ENCODE assay signal across 15 cellular contexts in genomic region chr13:63614874-63615612, GRCh38.
DNase-seq lines count a peak whose midpoint lies in the region; ATAC-seq, FAIRE-seq and TF ChIP-seq lines count a peak whose summit lies in the region.
"Had no signal": no experiment of that assay in that cellular context is flagged by ENCODE, and none has a peak within 500 bp of the region (broad histone marks: within the 10 kb centered on the region; RNA-seq: fewer than 3 reads in every experiment).

No MANE protein-coding gene starts in this region.

- H3K4me3 ChIP-seq in IMR-90 (ENCODE audit: insufficient read depth, low read depth, low read length) = no peak overlapping the region
- no peak overlapping the region for H3K4me3 ChIP-seq in effector memory CD4-positive, alpha-beta T cell (ENCODE audit: insufficient read depth, low read depth, low read length, poor library complexity, severe bottlenecking)
- H3K4me3 ChIP-seq: K562 had no signal

- H3K23ac ChIP-seq in IMR-90 (ENCODE audit: low read depth, low read length) = no peak overlapping the region

- dilution Hi-C loops in IMR-90 (cut with HindIII; ENCODE audit: low sequenced_read_pairs, unreplicated experiment) = no loop called here

- H3K27ac ChIP-seq in IMR-90 (ENCODE audit: insufficient read depth, low read length) = no peak overlapping the region
- no peak overlapping the region for H3K27ac ChIP-seq in effector memory CD4-positive, alpha-beta T cell (ENCODE audit: insufficient read depth, low read length, poor library complexity, severe bottlenecking)

- H3K4ac ChIP-seq in IMR-90 (ENCODE audit: low read depth, low read length) = no peak overlapping the region

- H2BK5ac ChIP-seq in IMR-90 (ENCODE audit: low read depth, low read length, poor library complexity, severe bottlenecking) = peak overlapping the region; percentile 80

- no peak overlapping the region for H3K14ac ChIP-seq in IMR-90 (replicated peaks; ENCODE audit: low read depth, low read length)

- peak overlapping the region; percentile 39 for H2AFZ ChIP-seq in IMR-90 (replicated peaks; ENCODE audit: low read length, poor library complexity)

- no peaks in the 10 kb centered on the region for H3K9me1 ChIP-seq in IMR-90 (ENCODE audit: insufficient read depth, low read length)

- DNase-seq in IMR-90 (peak; percentile 69), amniotic epithelial cell (ENCODE audit: low read depth) (peak; percentile 15), iris pigment epithelial cell (ENCODE audit: low read depth) (peak; percentile 61), GM12892 (ENCODE audit: insufficient read length) (no peak)
- no peak for DNase-seq in effector memory CD4-positive, alpha-beta T cell
- no peak for DNase-seq in stimulated activated CD4-positive, alpha-beta T cell treated with anti-CD3 and anti-CD28 coated beads, Interleukin-4, amount 100 ng/mL, for 4 hours
- DNase-seq: BE2C; C1 segment of cervical spinal cord; CD4-positive, CD25-positive, alpha-beta regulatory T cell; CD8-positive, alpha-beta memory T cell; COR-L47; H9 had no signal

- no peak overlapping the region for H2AK9ac ChIP-seq in IMR-90 (replicated peaks; ENCODE audit: low read depth, low read length, poor library complexity)

- peak overlapping the region in 1 of 2 experiments; percentile 39; a peak in 2 of 4 replicates for H4K8ac ChIP-seq in IMR-90 (ENCODE audit: low read depth in 2 of 2, low read length in 2 of 2)

- H3K79me1 ChIP-seq in IMR-90 (ENCODE audit: low read depth in 1 of 2, low read length in 2 of 2) = no peaks in the 10 kb centered on the region

- ATAC-seq in IMR-90 (ENCODE audit: low read depth) = peak; percentile 94
- ATAC-seq: K562 had no signal

- WGBS in IMR-90 (ENCODE audit: extremely low coverage in 2 of 2, insufficient read length in 1 of 2), 2 experiments = no CpG with 5 or more reads among the region's 5 CpGs

- H2BK15ac ChIP-seq in IMR-90 (ENCODE audit: low read depth, low read length) = no peak overlapping the region

- H2BK20ac ChIP-seq in IMR-90 (ENCODE audit: low read depth, low read length) = no peak overlapping the region

- no peaks in the 10 kb centered on the region for H3K27me3 ChIP-seq in IMR-90 (ENCODE audit: control insufficient read depth, insufficient read depth, low read length)
- H3K27me3 ChIP-seq in effector memory CD4-positive, alpha-beta T cell (replicated peaks; ENCODE audit: control insufficient read depth, insufficient read depth, low read length, poor library complexity, severe bottlenecking) = no peaks in the 10 kb centered on the region
- H3K27me3 ChIP-seq: BE2C had no signal

- no peak for FAIRE-seq in GM12892 (lab: Jason Lieb, UNC)
- FAIRE-seq: G401.6, H1, K562 had no signal

- no peak overlapping the region for H3K9ac ChIP-seq in IMR-90 (ENCODE audit: low read depth, low read length)

- no peak overlapping the region for H2AK5ac ChIP-seq in IMR-90 (ENCODE audit: low read depth, low read length)

- no peaks in the 10 kb centered on the region for H3K9me3 ChIP-seq in IMR-90 (ENCODE audit: control insufficient read depth, insufficient read depth, low read length)
- H3K9me3 ChIP-seq in effector memory CD4-positive, alpha-beta T cell (ENCODE audit: control insufficient read depth, low read length) = no peaks in the 10 kb centered on the region
- H3K9me3 ChIP-seq: BE2C had no signal

- TF ChIP-seq POLR2A in IMR-90 (IDR thresholded peaks at IDR 0.05; ENCODE audit: low read depth, low read length) (no peak), GM12892 (IDR thresholded peaks at IDR 0.05; ENCODE audit: low read depth, low read length) (no peak)

- CTCF ChIA-PET in IMR-90 (lab: Yijun Ruan, JAX) = no interaction called here

- H3K56ac ChIP-seq in IMR-90 (ENCODE audit: extremely low read depth, insufficient read depth, low read length) = no peak overlapping the region

- no peak overlapping the region for H4K91ac ChIP-seq in IMR-90 (ENCODE audit: insufficient read depth, low read depth, low read length)

- peak overlapping the region; percentile 57; the same call in 1 of the 2 replicates for H3K18ac ChIP-seq in IMR-90 (ENCODE audit: low read depth, low read length)

- intact Hi-C loops in IMR-90 (cut with micrococcal nuclease) = no loop called here

- no peak overlapping the region for H2BK120ac ChIP-seq in IMR-90 (ENCODE audit: low read depth, low read length)

- H3K36me3 ChIP-seq in IMR-90 (ENCODE audit: control insufficient read depth, insufficient read depth, low read length) = no peaks in the 10 kb centered on the region
- no peaks in the 10 kb centered on the region for H3K36me3 ChIP-seq in effector memory CD4-positive, alpha-beta T cell (ENCODE audit: control insufficient read depth, insufficient read depth, low read length)
- H3K36me3 ChIP-seq: BE2C had no signal

- TF ChIP-seq RAD21 in IMR-90 (IDR thresholded peaks at IDR 0.05; ENCODE audit: low read length) = no peak

- POLR2A ChIA-PET in IMR-90 (lab: Charles Lee; ENCODE audit: unreplicated experiment) = no interaction called here

- peaks cover 3% of the 10 kb centered on the region for H3K4me1 ChIP-seq in IMR-90 (ENCODE audit: control insufficient read depth, insufficient read depth, low read length)
- no peaks in the 10 kb centered on the region for H3K4me1 ChIP-seq in effector memory CD4-positive, alpha-beta T cell (ENCODE audit: control insufficient read depth, insufficient read depth, low read length, poor library complexity, severe bottlenecking)
- H3K4me1 ChIP-seq: BE2C had no signal

- in situ Hi-C loops in IMR-90 (cut with MboI; ENCODE audit: low sequenced_read_pairs) = no loop called here

- H4K5ac ChIP-seq in IMR-90 (ENCODE audit: low read depth, low read length) = 0 out of 2 replicates have a peak overlapping the region, but pooled peaks have one; percentile 36

- no peaks in the 10 kb centered on the region for H4K20me1 ChIP-seq in IMR-90 (ENCODE audit: insufficient read depth, low read length)

- H3K4me2 ChIP-seq in IMR-90 (ENCODE audit: low read depth, low read length) = peak overlapping the region; percentile 5; the same call in 1 of the 2 replicates

- no TSS peak for BruUV-seq in IMR-90 (replicated peaks; lab: Mats Ljungman, UMichigan)

- TF ChIP-seq CTCF in IMR-90 (conservative IDR thresholded peaks at IDR 0.05; ENCODE audit: low read depth, low read length) = no peak

TF ChIP-seq in IMR-90, 13 proteins besides CTCF, POLR2A, EP300 and RAD21:
- TF ChIP-seq CEBPB (IDR thresholded peaks at IDR 0.05; ENCODE audit: low read depth, low read length) (peak; percentile 66), MAFK (IDR thresholded peaks at IDR 0.05; ENCODE audit: low read depth, low read length) (no peak), MAZ (IDR thresholded peaks at IDR 0.05; ENCODE audit: borderline replicate concordance, low read depth, low read length) (no peak)

Comparison
In these comparisons a context has a peak if more than half of its experiments do, and no peak if none do; other contexts are left out.
1. DNase-seq: peak in IMR-90 (single experiment), amniotic epithelial cell (single experiment) and iris pigment epithelial cell (single experiment); none in effector memory CD4-positive, alpha-beta T cell (0 of 3), GM12892 (single experiment) and stimulated activated CD4-positive, alpha-beta T cell treated with anti-CD3 and anti-CD28 coated beads, Interleukin-4, amount 100 ng/mL, for 4 hours (0 of 2).